8 cellular contexts compared by ENCODE assay signal in genomic region chr2:238097988-238098853, GRCh38. TPM values are rescaled to one million over a fixed set of nuclear protein-coding genes. Genes with fewer than 3 reads are reported as not detected.
DNase-seq lines count a peak whose midpoint lies in the region; ATAC-seq and TF ChIP-seq lines count a peak whose summit lies in the region.

No MANE protein-coding gene starts in this region.

- TF ChIP-seq CTCF in SK-N-SH (IDR thresholded peaks at IDR 0.05) (no peak), fibroblast of mammary gland (conservative IDR thresholded peaks at IDR 0.05; ENCODE audit: control insufficient read depth, insufficient read depth, low read depth, low read length) (no peak), osteoblast (IDR thresholded peaks at IDR 0.05; ENCODE audit: extremely low read depth, low read depth, low read length) (no peak)

- H2AFZ ChIP-seq in SK-N-SH (ENCODE audit: low read depth) (no peak overlapping the region), osteoblast (ENCODE audit: low read length) (no peak overlapping the region)

- TF ChIP-seq EP300 in SK-N-SH (IDR thresholded peaks at IDR 0.05; ENCODE audit: borderline replicate concordance in 1 of 2, low read depth in 1 of 2, low read length in 1 of 2) = no peak

- H3K27ac ChIP-seq in SK-N-SH (ENCODE audit: low read depth in 2 of 2, low read length in 1 of 2) (no peak overlapping the region; a peak in 1 of 4 replicates), osteoblast (ENCODE audit: low read depth, low read length) (no peak overlapping the region)

- no peaks in the 10 kb centered on the region for H3F3A ChIP-seq in SK-N-SH (replicated peaks; ENCODE audit: insufficient read depth)

- no peak overlapping the region for H3K9ac ChIP-seq in SK-N-SH

- no peaks in the 10 kb centered on the region for H3K27me3 ChIP-seq in SK-N-SH (ENCODE audit: insufficient read depth)
- no peaks in the 10 kb centered on the region for H3K27me3 ChIP-seq in osteoblast (ENCODE audit: insufficient read depth, low read length)

- H3K4me3 ChIP-seq in SK-N-SH (ENCODE audit: low read depth in 2 of 2, low read length in 1 of 2) = no peak overlapping the region
- H3K4me3 ChIP-seq in fibroblast of mammary gland (ENCODE audit: control insufficient read depth, low read depth, low read length) = no peak overlapping the region
- no peak overlapping the region for H3K4me3 ChIP-seq in osteoblast (ENCODE audit: insufficient read depth, low read length)

- 88% methylated on average over 11 of the region's 37 CpGs for WGBS in SK-N-SH (ENCODE audit: low lambda C conversion rate)

- no peaks in the 10 kb centered on the region for H3K36me3 ChIP-seq in SK-N-SH (replicated peaks in 1 of 2; ENCODE audit: control insufficient read depth in 1 of 2, insufficient read depth in 2 of 2, low read length in 1 of 2)
- no peaks in the 10 kb centered on the region for H3K36me3 ChIP-seq in osteoblast (ENCODE audit: insufficient read depth, low read length)

- H3K9me2 ChIP-seq in SK-N-SH = no peaks in the 10 kb centered on the region

- CTCF ChIA-PET in SK-N-SH (lab: Yijun Ruan, JAX) = interaction anchor here (0.8 to 1.0 kb wide), 4 partner anchors 8 to 586 kb away, joined by 3 read pairs; no protein-coding TSS in a partner anchor

- ATAC-seq in GM18873 (IDR thresholded peaks at IDR 0.05; ENCODE audit: low FRiP score, unreplicated experiment) (peak; percentile 49), HG03175 (IDR thresholded peaks at IDR 0.05; ENCODE audit: unreplicated experiment) (peak; percentile 75)

- no peaks in the 10 kb centered on the region for H4K20me1 ChIP-seq in SK-N-SH (ENCODE audit: insufficient read depth)
- H4K20me1 ChIP-seq in osteoblast (ENCODE audit: insufficient read depth, low read length) = no peaks in the 10 kb centered on the region

- POLR2A ChIA-PET in SK-N-SH (lab: Yijun Ruan, JAX) = interaction anchor here (1.3 kb wide), 1 partner anchor 11 kb away, joined by 4 read pairs; no protein-coding TSS in a partner anchor

- no peaks in the 10 kb centered on the region for H3K9me3 ChIP-seq in SK-N-SH
- no peaks in the 10 kb centered on the region for H3K9me3 ChIP-seq in osteoblast (ENCODE audit: low read depth, low read length)

- TF ChIP-seq RAD21 in SK-N-SH (IDR thresholded peaks at IDR 0.05; ENCODE audit: low read length) = no peak

- no peaks in the 10 kb centered on the region for H3K79me2 ChIP-seq in SK-N-SH (ENCODE audit: insufficient read depth)
- no peaks in the 10 kb centered on the region for H3K79me2 ChIP-seq in osteoblast (ENCODE audit: insufficient read depth, low read length)

- no peak overlapping the region for H3K4me2 ChIP-seq in SK-N-SH
- H3K4me2 ChIP-seq in osteoblast (ENCODE audit: insufficient read depth, low read length) = no peak overlapping the region

- DNase-seq in CMK (ENCODE audit: low read depth) (peak; percentile 83), SK-N-SH (peak; percentile 89), fibroblast of mammary gland (ENCODE audit: low read depth) (peak; percentile 73), osteoblast (ENCODE audit: insufficient read length, low spot score, missing footprints) (peak; percentile 93), hippocampal formation (lab: John Stamatoyannopoulos, UW) (no peak)
- DNase-seq in stimulated activated CD4-positive, alpha-beta T cell treated with anti-CD3 and anti-CD28 coated beads, Interleukin-15, amount 100 ng/mL, for 24 hours = no peak

- H3K4me1 ChIP-seq in SK-N-SH (ENCODE audit: control insufficient read depth in 1 of 2, insufficient read depth in 2 of 2, low read depth in 1 of 2, low read length in 1 of 2) (peaks cover 3 to 7% of the 10 kb centered on the region in 2 experiments; a peak in 2 of 4 replicates), osteoblast (ENCODE audit: insufficient read depth, low read length) (no peaks in the 10 kb centered on the region)

TF ChIP-seq in SK-N-SH, 30 proteins besides CTCF, POLR2A, EP300 and RAD21:
- no peak for TF ChIP-seq SMC3 (IDR thresholded peaks at IDR 0.05; ENCODE audit: low read depth, low read length)

RNA-seq across cellular contexts. Expression of gene ESPNL, which starts 1.9 kb away (rescaled TPM):
- 0.03 and 0.05 TPM in 2 replicates for polyA plus RNA-seq in SK-N-SH (2012; rRNA removed)
- polyA plus RNA-seq in SK-N-SH (2012; cell fraction: cytosol; rRNA removed) = not detected in 2 replicates
- polyA plus RNA-seq in SK-N-SH (2012; cell fraction: nucleus; rRNA removed) = 0.07 and 0.08 TPM in 2 replicates
- 1.8 and 9.8 TPM in 2 replicates for total RNA-seq in osteoblast

RNA-seq across cellular contexts. Expression of gene SCLY, which starts 37.4 kb away (rescaled TPM):
- polyA plus RNA-seq in SK-N-SH (2012; rRNA removed) = 19.1 and 20.9 TPM in 2 replicates
- 13.0 and 17.2 TPM in 2 replicates for polyA plus RNA-seq in SK-N-SH (2012; cell fraction: cytosol; rRNA removed)
- polyA plus RNA-seq in SK-N-SH (2012; cell fraction: nucleus; rRNA removed) = 25.5 and 29.9 TPM in 2 replicates
- 11.6 and 12.4 TPM in 2 replicates for total RNA-seq in osteoblast

RNA-seq across cellular contexts. Expression of gene KLHL30, which starts 40.2 kb away (rescaled TPM):
- not detected in 2 replicates for polyA plus RNA-seq in SK-N-SH (2012; rRNA removed)
- not detected in 2 replicates for polyA plus RNA-seq in SK-N-SH (2012; cell fraction: cytosol; rRNA removed)
- not detected in 2 replicates for polyA plus RNA-seq in SK-N-SH (2012; cell fraction: nucleus; rRNA removed)
- total RNA-seq in osteoblast = under 0.01 TPM in 2 replicates

Comparison
In these comparisons a context has a peak if more than half of its experiments do, and no peak if none do; other contexts are left out.
1. DNase-seq: peak in CMK (single experiment), SK-N-SH (single experiment), fibroblast of mammary gland (single experiment) and osteoblast (single experiment); none in stimulated activated CD4-positive, alpha-beta T cell treated with anti-CD3 and anti-CD28 coated beads, Interleukin-15, amount 100 ng/mL, for 24 hours (single experiment) and hippocampal formation (0 of 2).